ENCODE assay signal across 14 cellular contexts in the genomic region with DNA sequence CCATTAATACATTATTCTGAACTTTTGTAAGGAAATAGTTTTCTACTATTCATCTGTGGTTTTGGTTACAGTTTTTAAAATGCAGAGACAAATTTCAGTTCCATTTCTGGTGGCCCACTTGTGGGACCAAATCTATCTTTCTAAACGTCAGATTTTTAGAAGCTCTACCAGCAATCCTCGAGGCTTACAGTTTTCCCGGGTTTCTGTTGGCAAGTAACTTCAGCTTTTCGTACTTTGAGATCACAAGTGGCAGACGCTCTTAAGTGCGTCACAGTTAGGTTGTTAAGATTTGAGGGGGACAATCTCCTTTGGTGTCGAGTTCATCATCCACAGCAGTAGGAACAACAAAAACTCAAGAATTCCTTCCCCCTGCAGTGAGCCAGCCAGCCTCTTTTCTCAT.
DNase-seq lines count a peak whose midpoint lies in the region; ATAC-seq and TF ChIP-seq lines count a peak whose summit lies in the region.
"Had no signal": no experiment of that assay in that cellular context is flagged by ENCODE, and none has a peak within 500 bp of the region (broad histone marks: within the 10 kb centered on the region; RNA-seq: fewer than 3 reads in every experiment).

No MANE protein-coding gene starts in this region.

- intact Hi-C loops in left cardiac atrium (cut with DNase I): no loop called here
- intact Hi-C loops in mammary epithelial cell (cut with micrococcal nuclease): no loop called here

- H3K36me3 ChIP-seq in mammary epithelial cell (ENCODE audit: insufficient read depth, low read length): no peaks in the 10 kb centered on the region
- H3K36me3 ChIP-seq: lower lobe of right lung, ovary, SJCRH30, uterus had no signal

- H3K27ac Mint-ChIP-seq in activated naive CD4-positive, alpha-beta T cell treated with anti-CD3 and anti-CD28 coated beads, Interleukin-2, amount 50 U/mL, for 72 hours: peak overlapping the region; percentile 15 to 19
- H3K27ac Mint-ChIP-seq in stimulated activated naive B cell treated with anti-CD40 and anti-IgM and Interleukin-4, amounts not matched to agents 10 μg/mL and 1 μg/mL and 100 μg/mL, for 72 hours: peak overlapping the region; percentile 56

- dilution Hi-C loops in mammary epithelial cell (cut with HindIII; ENCODE audit: low sequenced_read_pairs): no loop called here

- H3K4me1 ChIP-seq in mammary epithelial cell (ENCODE audit: insufficient read depth, low read length): no peaks in the 10 kb centered on the region
- H3K4me1 ChIP-seq: uterus had no signal

- in situ Hi-C loops in mammary epithelial cell (cut with MboI; ENCODE audit: low sequenced_read_pairs in 2 of 2): no loop called here

- 95% methylated on average over 7 of the region's 7 CpGs for WGBS in mammary epithelial cell (ENCODE audit: low coverage, missing lambda C conversion rate)

- peak overlapping the region; percentile 37 for H3K4me3 Mint-ChIP-seq in activated T-cell treated with anti-CD3 and anti-CD28 coated beads, Interleukin-2, amount 50 U/mL, for 4 hours
- H3K4me3 Mint-ChIP-seq in stimulated activated naive B cell treated with anti-CD40 and anti-IgM and Interleukin-4, amounts not matched to agents 10 μg/mL and 1 μg/mL and 100 μg/mL, for 72 hours: peak overlapping the region; percentile 52 to 53

- H3K4me1 Mint-ChIP-seq in activated T-cell treated with anti-CD3 and anti-CD28 coated beads, Interleukin-2, amount 50 U/mL, for 4 hours (ENCODE audit: low read depth): peaks cover 78% of the 10 kb centered on the region
- H3K4me1 Mint-ChIP-seq in stimulated activated naive B cell treated with anti-CD40 and anti-IgM and Interleukin-4, amounts not matched to agents 10 μg/mL and 1 μg/mL and 100 μg/mL, for 72 hours: peaks cover 57 to 83% of the 10 kb centered on the region in 2 donors

- H4K20me1 ChIP-seq in mammary epithelial cell (ENCODE audit: insufficient read depth, low read length): no peaks in the 10 kb centered on the region

- CTCF ChIA-PET in mammary epithelial cell (lab: Charles Lee; ENCODE audit: low non-redundant PET): no interaction called here

- no peaks in the 10 kb centered on the region for H3K27me3 Mint-ChIP-seq in activated T-cell treated with anti-CD3 and anti-CD28 coated beads, Interleukin-2, amount 50 U/mL, for 4 hours (ENCODE audit: low read depth)
- H3K27me3 Mint-ChIP-seq in stimulated activated naive B cell treated with anti-CD40 and anti-IgM and Interleukin-4, amounts not matched to agents 10 μg/mL and 1 μg/mL and 100 μg/mL, for 72 hours: no peaks in the 10 kb centered on the region

- H3K9me3 ChIP-seq in mammary epithelial cell (replicated peaks; ENCODE audit: insufficient read depth, low read length): no peaks in the 10 kb centered on the region
- H3K9me3 ChIP-seq: lower lobe of right lung, ovary, SJCRH30, uterus had no signal

- no peaks in the 10 kb centered on the region for H3K27me3 ChIP-seq in mammary epithelial cell (ENCODE audit: insufficient read depth, low read length)
- H3K27me3 ChIP-seq: ovary, SJCRH30, uterus had no signal

- no peak overlapping the region for H3K27ac ChIP-seq in mammary epithelial cell (ENCODE audit: insufficient read depth, low read depth, low read length)
- H3K27ac ChIP-seq: lower lobe of right lung, ovary, SJCRH30, uterus, VCaP had no signal

- no peak overlapping the region for H3K9ac ChIP-seq in mammary epithelial cell (ENCODE audit: insufficient read depth, low read length)

- H3K79me2 ChIP-seq in mammary epithelial cell (ENCODE audit: insufficient read depth, low read length): peaks cover 97% of the 10 kb centered on the region

- H3K4me2 ChIP-seq in mammary epithelial cell (ENCODE audit: insufficient read depth, low read depth, low read length): no peak overlapping the region

- no peaks in the 10 kb centered on the region for H3K9me3 Mint-ChIP-seq in activated T-cell treated with anti-CD3 and anti-CD28 coated beads, Interleukin-2, amount 50 U/mL, for 4 hours
- H3K9me3 Mint-ChIP-seq in activated naive CD4-positive, alpha-beta T cell treated with anti-CD3 and anti-CD28 coated beads, Interleukin-2, amount 50 U/mL, for 72 hours: no peaks in the 10 kb centered on the region
- no peaks in the 10 kb centered on the region for H3K9me3 Mint-ChIP-seq in stimulated activated naive B cell treated with anti-CD40 and anti-IgM and Interleukin-4, amounts not matched to agents 10 μg/mL and 1 μg/mL and 100 μg/mL, for 72 hours

- no peak for ATAC-seq in activated T-cell treated with anti-CD3 and anti-CD28 coated beads, Interleukin-2, amount 50 U/mL, for 4 hours
- ATAC-seq in HG02938 (IDR thresholded peaks at IDR 0.05; ENCODE audit: unreplicated experiment) (peak; percentile 11), left cardiac atrium (no peak)
- ATAC-seq in activated naive CD4-positive, alpha-beta T cell treated with anti-CD3 and anti-CD28 coated beads, Interleukin-2, amount 50 U/mL, for 72 hours: no peak
- no peak for ATAC-seq in stimulated activated naive B cell treated with anti-CD40 and anti-IgM and Interleukin-4, amounts not matched to agents 10 μg/mL and 1 μg/mL and 100 μg/mL, for 72 hours (replicated peaks)

- TF ChIP-seq CTCF in mammary epithelial cell (conservative IDR thresholded peaks at IDR 0.05 in 1 of 2, IDR thresholded peaks at IDR 0.05 in 1 of 2; ENCODE audit: extremely low read depth in 1 of 2, insufficient read depth in 1 of 2, low read depth in 1 of 2, low read length in 2 of 2): no peak

- BruUV-seq in mammary epithelial cell (replicated peaks; lab: Mats Ljungman, UMichigan): no TSS peak

- no peak overlapping the region for H2AFZ ChIP-seq in mammary epithelial cell (ENCODE audit: low read depth, low read length)

- peaks cover 17% of the 10 kb centered on the region for H3K36me3 Mint-ChIP-seq in activated T-cell treated with anti-CD3 and anti-CD28 coated beads, Interleukin-2, amount 50 U/mL, for 4 hours (ENCODE audit: insufficient read depth)
- H3K36me3 Mint-ChIP-seq in activated naive CD4-positive, alpha-beta T cell treated with anti-CD3 and anti-CD28 coated beads, Interleukin-2, amount 50 U/mL, for 72 hours: peaks cover 15 to 42% of the 10 kb centered on the region in 2 donors
- H3K36me3 Mint-ChIP-seq in stimulated activated naive B cell treated with anti-CD40 and anti-IgM and Interleukin-4, amounts not matched to agents 10 μg/mL and 1 μg/mL and 100 μg/mL, for 72 hours: peaks cover 1 to 13% of the 10 kb centered on the region in 2 donors

- H3K4me3 ChIP-seq in mammary epithelial cell (replicated peaks in 1 of 3; ENCODE audit: insufficient read depth in 1 of 3, low read depth in 2 of 3, low read length in 3 of 3): no peak overlapping the region
- H3K4me3 ChIP-seq: lower lobe of right lung, ovary, SJCRH30, uterus had no signal

- no peak for DNase-seq in activated T-cell treated with anti-CD3 and anti-CD28 coated beads, Interleukin-2, amount 50 U/mL, for 4 hours
- DNase-seq in activated T-cell treated with anti-CD3 and anti-CD28 coated beads for 4 hours (no peak), left cardiac atrium (no peak), NCI-H345 (lab: John Stamatoyannopoulos, UW) (no peak), mammary epithelial cell (no peak)
- no peak for DNase-seq in activated naive CD4-positive, alpha-beta T cell treated with anti-CD3 and anti-CD28 coated beads, Interleukin-2, amount 50 U/mL, for 72 hours (ENCODE audit: low spot score in 2 of 2)
- DNase-seq in stimulated activated naive B cell treated with anti-CD40 and anti-IgM and Interleukin-4, amounts not matched to agents 10 μg/mL and 1 μg/mL and 100 μg/mL, for 72 hours: no peak
- DNase-seq: lower lobe of right lung, NCI-H774, ovary, SJCRH30, uterus had no signal
